In genomic region chr1:180343931-180344406, GRCh38 we compare ENCODE assay signal across 8 cellular contexts.
DNase-seq lines count a peak whose midpoint lies in the region; ATAC-seq lines count a peak whose summit lies in the region.

No MANE protein-coding gene starts in this region.

- ATAC-seq in GM21447 (IDR thresholded peaks at IDR 0.05; ENCODE audit: unreplicated experiment) (peak; percentile 75), HG03139 (IDR thresholded peaks at IDR 0.05; ENCODE audit: unreplicated experiment) (no peak), GM21515 (IDR thresholded peaks at IDR 0.05; ENCODE audit: unreplicated experiment) (no peak)

- H3K9me3 ChIP-seq in adipocyte (ENCODE audit: control insufficient read depth, low read length): no peaks in the 10 kb centered on the region

- no peak overlapping the region for H3K9ac ChIP-seq in adipocyte (ENCODE audit: low read length)

- H3K4me1 ChIP-seq in adipocyte (ENCODE audit: control insufficient read depth, insufficient read depth, low read length): peaks cover 6% of the 10 kb centered on the region

- H3K36me3 ChIP-seq in adipocyte (ENCODE audit: control insufficient read depth, insufficient read depth, low read length, severe bottlenecking): no peaks in the 10 kb centered on the region

- H3K4me3 ChIP-seq in adipocyte (ENCODE audit: low read length): no peak overlapping the region

- H3K27me3 ChIP-seq in adipocyte (replicated peaks; ENCODE audit: control insufficient read depth, insufficient read depth, low read length): no peaks in the 10 kb centered on the region

- DNase-seq in AG20443 (ENCODE audit: low spot score) (peak; percentile 10), NCI-H1436 (lab: John Stamatoyannopoulos, UW) (peak; percentile 69), adipocyte (ENCODE audit: low read depth) (peak; percentile 55), smooth muscle cell of the brain vasculature (ENCODE audit: low read depth, low spot score) (peak; percentile 24), cortex of kidney (lab: John Stamatoyannopoulos, UW) (no peak)
